9 cellular contexts compared by ENCODE assay signal in the genomic region with DNA sequence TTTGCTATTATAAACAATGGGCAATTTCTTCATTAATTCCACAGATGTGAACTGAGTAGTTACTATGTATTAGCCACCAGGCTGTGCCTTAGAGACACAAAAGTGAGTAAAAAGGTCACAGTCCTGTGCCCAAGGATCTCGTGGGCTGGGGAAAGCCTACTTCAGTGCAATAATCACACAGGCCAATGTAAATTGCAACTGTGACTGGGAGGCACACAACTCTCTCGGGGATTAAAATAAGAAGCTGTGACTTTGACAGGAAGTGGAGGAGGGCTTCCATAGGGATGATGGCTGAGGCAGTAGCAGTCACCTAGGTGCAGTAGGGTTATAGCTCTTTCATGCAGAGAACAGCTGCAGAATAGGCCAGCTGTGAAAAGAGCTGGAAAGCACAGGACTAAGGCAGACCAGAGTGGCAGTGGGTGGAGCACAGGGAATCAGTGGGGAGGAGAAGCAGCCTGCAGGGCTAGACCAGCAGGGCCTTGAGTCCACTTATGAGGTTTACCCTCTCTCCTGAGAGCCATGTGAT.
DNase-seq lines count a peak whose midpoint lies in the region; ATAC-seq and TF ChIP-seq lines count a peak whose summit lies in the region.
"Had no signal": no experiment of that assay in that cellular context is flagged by ENCODE, and none has a peak within 500 bp of the region (broad histone marks: within the 10 kb centered on the region; RNA-seq: fewer than 3 reads in every experiment).

No MANE protein-coding gene starts in this region.

- no peaks in the 10 kb centered on the region for H3K9me2 ChIP-seq in OCI-LY7 (ENCODE audit: insufficient read depth, low read length)

- peak overlapping the region; percentile 38; the same call in 1 of the 2 replicates for H2AFZ ChIP-seq in OCI-LY7 (ENCODE audit: low read length)

- H3K4me1 ChIP-seq in OCI-LY7 (ENCODE audit: insufficient read depth, low read length, poor library complexity, severe bottlenecking) (peaks cover 54% of the 10 kb centered on the region), right cardiac atrium (ENCODE audit: control insufficient read depth, insufficient read depth, low read length) (no peaks in the 10 kb centered on the region)

- intact Hi-C loops in OCI-LY7 (cut with micrococcal nuclease; ENCODE audit: unreplicated experiment) = loop anchor here (5.0 kb wide), 3 partner anchors 94 to 254 kb away; no protein-coding TSS in a partner anchor
- intact Hi-C loops in right cardiac atrium (cut with DNase I) = no loop called here

- POLR2A ChIA-PET in OCI-LY7 (lab: Charles Lee) = interaction anchor here (0.8 kb wide), 1 partner anchor 253 kb away, joined by 4 read pairs; no protein-coding TSS in a partner anchor

- WGBS in right cardiac atrium = 20% methylated on average over 2 of the region's 2 CpGs

- CTCF ChIA-PET in OCI-LY7 (lab: Charles Lee; ENCODE audit: unreplicated experiment) = no interaction called here

- H3K4me3 ChIP-seq in OCI-LY7 (ENCODE audit: low read depth, low read length, poor library complexity, severe bottlenecking) (no peak overlapping the region), right cardiac atrium (ENCODE audit: low read length) (no peak overlapping the region)

- no peaks in the 10 kb centered on the region for H3K36me3 ChIP-seq in OCI-LY7 (ENCODE audit: insufficient read depth, low read length)
- H3K36me3 ChIP-seq: neutrophil had no signal

- peak; percentile 75 for TF ChIP-seq CTCF in OCI-LY7 (conservative IDR thresholded peaks at IDR 0.05; ENCODE audit: low read length)

- H3K27ac ChIP-seq in OCI-LY7 (ENCODE audit: low read depth, low read length, poor library complexity, severe bottlenecking) (peak overlapping the region; percentile 26), right cardiac atrium (ENCODE audit: low read length) (no peak overlapping the region)
- H3K27ac ChIP-seq: neutrophil had no signal

- ATAC-seq in GM18870 (IDR thresholded peaks at IDR 0.05; ENCODE audit: unreplicated experiment) (peak; percentile 65), right cardiac atrium (peak; percentile 53 to 54), GM21526 (IDR thresholded peaks at IDR 0.05; ENCODE audit: low FRiP score, unreplicated experiment) (no peak), HG02763 (IDR thresholded peaks at IDR 0.05; ENCODE audit: unreplicated experiment) (no peak)

- DNase-seq in CD1c-positive myeloid dendritic cell (ENCODE audit: extremely low spot score) (peak; percentile 6), OCI-LY7 (ENCODE audit: low spot score) (peak; percentile 76), right cardiac atrium (no peak), hippocampal formation (lab: John Stamatoyannopoulos, UW) (no peak), KG1 (lab: John Stamatoyannopoulos, UW) (no peak)

- H3K4me2 ChIP-seq in OCI-LY7 (ENCODE audit: low read length) = peak overlapping the region; percentile 53

- H3K27me3 ChIP-seq in right cardiac atrium (ENCODE audit: control insufficient read depth, insufficient read depth) = no peaks in the 10 kb centered on the region
- H3K27me3 ChIP-seq: neutrophil had no signal

- H3K9me3 ChIP-seq in OCI-LY7 (ENCODE audit: low read length) (no peaks in the 10 kb centered on the region), right cardiac atrium (ENCODE audit: control insufficient read depth, low read length) (no peaks in the 10 kb centered on the region)
- H3K9me3 ChIP-seq: neutrophil had no signal

- H3K79me2 ChIP-seq in OCI-LY7 (ENCODE audit: insufficient read depth, low read depth, low read length) = no peaks in the 10 kb centered on the region

- H4K20me1 ChIP-seq in OCI-LY7 (ENCODE audit: insufficient read depth, low read length) = no peaks in the 10 kb centered on the region

- BruUV-seq in OCI-LY7 (replicated peaks; lab: Mats Ljungman, UMichigan) = no TSS peak

Comparison
In these comparisons a context has a peak if more than half of its experiments do, and no peak if none do; other contexts are left out.
1. DNase-seq: peak in CD1c-positive myeloid dendritic cell (single experiment) and OCI-LY7 (single experiment); none in right cardiac atrium (0 of 3), hippocampal formation (0 of 2) and KG1 (single experiment).
2. ATAC-seq: peak in GM18870 (single experiment) and right cardiac atrium (2 of 2); none in GM21526 (single experiment) and HG02763 (single experiment).